Comparison of ENCODE assay signal across 12 cellular contexts in the genomic region with DNA sequence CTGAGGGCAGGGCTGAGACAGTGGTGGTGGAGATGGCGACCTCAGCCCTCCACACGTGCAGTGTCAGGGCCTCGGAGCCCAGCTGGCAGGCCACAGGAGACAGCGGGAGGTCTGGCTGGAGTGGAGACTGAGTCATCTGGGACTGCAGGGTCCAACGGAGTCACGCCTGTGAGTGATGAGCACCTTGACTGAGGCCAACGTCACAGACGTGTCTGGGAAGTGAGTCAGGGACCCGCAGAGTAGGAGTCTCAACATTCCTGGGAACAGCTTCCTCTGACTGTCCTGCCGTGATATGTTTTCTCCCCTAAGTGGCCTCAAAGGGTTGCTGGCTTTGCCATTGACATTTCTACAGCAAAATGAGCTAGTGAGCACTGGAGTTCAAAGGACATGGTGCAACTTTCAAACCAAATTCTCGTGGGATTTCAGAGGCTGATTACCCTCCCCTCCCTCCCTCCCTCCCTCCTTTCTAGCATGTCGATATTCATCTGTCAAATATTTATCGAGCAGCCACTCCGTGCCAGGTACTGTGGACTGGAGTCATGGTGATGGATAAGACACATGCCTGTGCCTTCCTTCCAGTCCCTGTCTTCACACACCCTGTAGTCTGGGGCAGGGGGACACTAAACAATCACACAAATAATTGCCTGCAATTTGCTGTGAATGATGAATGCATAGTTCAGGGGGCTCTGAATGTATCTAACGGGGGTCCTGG. TPM values are rescaled to one million over a fixed set of nuclear protein-coding genes. Genes with fewer than 3 reads are reported as not detected.
DNase-seq lines count a peak whose midpoint lies in the region; ATAC-seq and TF ChIP-seq lines count a peak whose summit lies in the region.
"Had no signal": no experiment of that assay in that cellular context is flagged by ENCODE, and none has a peak within 500 bp of the region (broad histone marks: within the 10 kb centered on the region; RNA-seq: fewer than 3 reads in every experiment).

No MANE protein-coding gene starts in this region.

- no peaks in the 10 kb centered on the region for H3K9me3 ChIP-seq in endodermal cell (ENCODE audit: control insufficient read depth, low read length)
- H3K9me3 ChIP-seq: thyroid gland had no signal

- H3K4me3 ChIP-seq in retinal pigment epithelial cell (ENCODE audit: low read length) (no peak overlapping the region), endodermal cell (ENCODE audit: low read length) (no peak overlapping the region)
- H3K4me3 ChIP-seq: thyroid gland had no signal

- H3K4me3 Mint-ChIP-seq in endodermal cell, result no peak overlapping the region
- no peak overlapping the region for H3K4me3 Mint-ChIP-seq in effector memory CD8-positive, alpha-beta T cell

- H3K27me3 Mint-ChIP-seq in endodermal cell (ENCODE audit: insufficient read depth), result peaks cover 4% of the 10 kb centered on the region
- peaks cover 18 to 54% of the 10 kb centered on the region in 2 donors for H3K27me3 Mint-ChIP-seq in effector memory CD8-positive, alpha-beta T cell

- no peak for ATAC-seq in HG02852 (IDR thresholded peaks at IDR 0.05; ENCODE audit: unreplicated experiment)
- ATAC-seq in effector memory CD8-positive, alpha-beta T cell (replicated peaks), result no peak

- no peaks in the 10 kb centered on the region for H3K4me1 Mint-ChIP-seq in endodermal cell
- H3K4me1 Mint-ChIP-seq in effector memory CD8-positive, alpha-beta T cell (ENCODE audit: low read depth in 2 of 2), result peaks cover 0 to 2% of the 10 kb centered on the region in 2 donors

- no peaks in the 10 kb centered on the region for H3K4me1 ChIP-seq in endodermal cell (ENCODE audit: control insufficient read depth, insufficient read depth, low read length)

- H3K27ac Mint-ChIP-seq in endodermal cell, result no peak overlapping the region
- no peak overlapping the region for H3K27ac Mint-ChIP-seq in effector memory CD8-positive, alpha-beta T cell

- TF ChIP-seq CTCF in retinal pigment epithelial cell (conservative IDR thresholded peaks at IDR 0.05; ENCODE audit: low read depth, low read length) (no peak), endodermal cell (conservative IDR thresholded peaks at IDR 0.05) (no peak)

- H3K9me3 Mint-ChIP-seq in endodermal cell, result no peaks in the 10 kb centered on the region
- H3K9me3 Mint-ChIP-seq in effector memory CD8-positive, alpha-beta T cell, result no peaks in the 10 kb centered on the region

- no peaks in the 10 kb centered on the region for H3K36me3 Mint-ChIP-seq in endodermal cell (ENCODE audit: low read depth)
- H3K36me3 Mint-ChIP-seq in effector memory CD8-positive, alpha-beta T cell (ENCODE audit: insufficient read depth), result no peaks in the 10 kb centered on the region

- no peaks in the 10 kb centered on the region for H3K36me3 ChIP-seq in endodermal cell (ENCODE audit: control insufficient read depth, insufficient read depth, low read length)
- H3K36me3 ChIP-seq: thyroid gland had no signal

- DNase-seq in ELF-1 (ENCODE audit: low read depth, low spot score) (peak; percentile 69), RPMI7951 (ENCODE audit: low read depth) (peak; percentile 100), fibroblast of peridontal ligament (ENCODE audit: extremely low read depth) (peak; percentile 98), retinal pigment epithelial cell (ENCODE audit: low read depth) (peak; percentile 78), DMS114 treated with DMSO at 0.1 percent for 48 hours (lab: John Stamatoyannopoulos, UW; ENCODE audit: unreplicated experiment) (no peak), endodermal cell (no peak)
- DNase-seq in effector memory CD8-positive, alpha-beta T cell, result no peak
- DNase-seq: activated CD4-positive, CD25-positive, alpha-beta regulatory T cell; anterior cingulate cortex; NCI-H774 had no signal

- no peak overlapping the region for H3K9ac ChIP-seq in endodermal cell (ENCODE audit: extremely low read depth, low read length, poor library complexity, severe bottlenecking)

- no peak overlapping the region for H3K27ac ChIP-seq in endodermal cell (ENCODE audit: low read depth, low read length)
- H3K27ac ChIP-seq: thyroid gland had no signal

- no peaks in the 10 kb centered on the region for H3K27me3 ChIP-seq in endodermal cell (ENCODE audit: control insufficient read depth, insufficient read depth, low read length, poor library complexity, severe bottlenecking)
- H3K27me3 ChIP-seq: thyroid gland had no signal

- WGBS in endodermal cell (ENCODE audit: insufficient coverage in 1 of 2, insufficient read length in 1 of 2), 2 experiments, result 74 to 87% methylated on average over 11 to 15 of the region's 15 CpGs

RNA-seq across cellular contexts. Expression of gene AMOTL2, which starts 53.3 kb away (rescaled TPM):
- total RNA-seq in RPMI7951 (2014; rRNA removed; shearing (Covaris generic)), result 13.1 and 15.1 TPM in 2 replicates
- total RNA-seq in endodermal cell, result 100 to 1,000 TPM; 109 to 153 TPM
- polyA plus RNA-seq in endodermal cell (2013, experiment 1 of 2), result 59.2 TPM
- 56.9 TPM for polyA plus RNA-seq in endodermal cell (2013, experiment 2 of 2)

RNA-seq across cellular contexts. Expression of gene ANAPC13, which starts 58.2 kb away (rescaled TPM):
- total RNA-seq in RPMI7951 (2014; rRNA removed; shearing (Covaris generic)), result 116 and 132 TPM in 2 replicates
- total RNA-seq in endodermal cell, result 10 to 100 TPM; 28.6 to 29.3 TPM
- 86.7 TPM for polyA plus RNA-seq in endodermal cell (2013, experiment 1 of 2)
- polyA plus RNA-seq in endodermal cell (2013, experiment 2 of 2), result 81.0 TPM

RNA-seq across cellular contexts. Expression of gene CEP63, which starts 58.3 kb away (rescaled TPM):
- 17.8 and 40.0 TPM in 2 replicates for total RNA-seq in RPMI7951 (2014; rRNA removed; shearing (Covaris generic))
- total RNA-seq in endodermal cell, result 10 to 100 TPM; 21.2 to 33.0 TPM
- 28.7 TPM for polyA plus RNA-seq in endodermal cell (2013, experiment 1 of 2)
- polyA plus RNA-seq in endodermal cell (2013, experiment 2 of 2), result 30.2 TPM

Comparison
In these comparisons a context has a peak if more than half of its experiments do, and no peak if none do; other contexts are left out.
1. DNase-seq: peak in ELF-1 (single experiment), RPMI7951 (single experiment), fibroblast of peridontal ligament (single experiment) and retinal pigment epithelial cell (single experiment); none in DMS114 treated with DMSO at 0.1 percent for 48 hours (single experiment), endodermal cell (single experiment) and effector memory CD8-positive, alpha-beta T cell (0 of 3).